ENCODE assay signal across 1 cellular context in genomic region chr1:213120386-213120785, GRCh38.
A peak's percentile ranks its signal among the peaks of the same experiment; 100 is the strongest.
TF ChIP-seq lines count a peak whose summit lies in the region.

No MANE protein-coding gene starts in this region.

TF ChIP-seq in HCT116, 20 proteins besides CTCF, POLR2A, EP300 and RAD21 (continued from another document):
- TF ChIP-seq ZBTB33 (IDR thresholded peaks at IDR 0.05; ENCODE audit: extremely low read depth, insufficient replicate concordance, low read length) (no peak), FOSL1 (IDR thresholded peaks at IDR 0.05; ENCODE audit: low read depth) (no peak), SIN3A (IDR thresholded peaks at IDR 0.05; ENCODE audit: low read depth) (0 out of 2 replicates have a peak, but pooled peaks have one; percentile 4), EGR1 (IDR thresholded peaks at IDR 0.05; ENCODE audit: low read depth) (no peak), ELF1 (IDR thresholded peaks at IDR 0.05; ENCODE audit: borderline replicate concordance, low read depth) (no peak), SP1 (IDR thresholded peaks at IDR 0.05; ENCODE audit: low read depth) (no peak)
